Comparison of ENCODE assay signal across 26 cellular contexts in genomic region chr6:169041078-169041477, GRCh38.
DNase-seq lines count a peak whose midpoint lies in the region; ATAC-seq, FAIRE-seq and TF ChIP-seq lines count a peak whose summit lies in the region.
"Had no signal": no experiment of that assay in that cellular context is flagged by ENCODE, and none has a peak within 500 bp of the region (broad histone marks: within the 10 kb centered on the region; RNA-seq: fewer than 3 reads in every experiment).

No MANE protein-coding gene starts in this region.

- H3K36me3 ChIP-seq in kidney (ENCODE audit: control insufficient read depth in 1 of 2, insufficient read depth in 2 of 2, low read length in 2 of 2) (no peaks in the 10 kb centered on the region), MG63 (peaks cover 5% of the 10 kb centered on the region; the same call in 1 of the 2 replicates)
- H3K36me3 ChIP-seq: BE2C, BLaER1 had no signal

- H3K9me3 ChIP-seq in kidney (ENCODE audit: control insufficient read depth in 1 of 2, low read length in 2 of 2) = peaks cover 0 to 11% of the 10 kb centered on the region in 2 donors
- H3K9me3 ChIP-seq in MG63 = peaks cover 17% of the 10 kb centered on the region
- H3K9me3 ChIP-seq: BE2C had no signal

- H3K4me1 Mint-ChIP-seq in osteocyte (ENCODE audit: unreplicated experiment) = peaks cover 39% of the 10 kb centered on the region
- no peaks in the 10 kb centered on the region for H3K4me1 Mint-ChIP-seq in stimulated activated naive CD8-positive, alpha-beta T cell treated with anti-CD3 and anti-CD28 coated beads, Interleukin-15, amount 100 ng/mL, for 72 hours
- H3K4me1 Mint-ChIP-seq: CD14-positive monocyte; CD4-positive, alpha-beta memory T cell; CD4-positive, CD25-positive, alpha-beta regulatory T cell; CD8-positive, alpha-beta memory T cell had no signal

- no peak overlapping the region for H3K4me3 Mint-ChIP-seq in osteocyte (ENCODE audit: unreplicated experiment)
- no peak overlapping the region for H3K4me3 Mint-ChIP-seq in stimulated activated naive CD8-positive, alpha-beta T cell treated with anti-CD3 and anti-CD28 coated beads, Interleukin-15, amount 100 ng/mL, for 72 hours
- H3K4me3 Mint-ChIP-seq: CD14-positive monocyte; CD4-positive, alpha-beta memory T cell; CD4-positive, CD25-positive, alpha-beta regulatory T cell; CD8-positive, alpha-beta memory T cell had no signal

- ATAC-seq in stimulated activated naive CD8-positive, alpha-beta T cell treated with anti-CD3 and anti-CD28 coated beads, Interleukin-15, amount 100 ng/mL, for 72 hours = no peak
- ATAC-seq: GM12878 had no signal

- no peak for TF ChIP-seq CTCF in kidney (IDR thresholded peaks at IDR 0.05; ENCODE audit: borderline replicate concordance, extremely low read depth, insufficient read depth)
- TF ChIP-seq CTCF in osteocyte (IDR thresholded peaks at IDR 0.05) = no peak

- no peak overlapping the region for H3K27ac Mint-ChIP-seq in osteocyte (ENCODE audit: unreplicated experiment)
- no peak overlapping the region for H3K27ac Mint-ChIP-seq in stimulated activated naive CD8-positive, alpha-beta T cell treated with anti-CD3 and anti-CD28 coated beads, Interleukin-15, amount 100 ng/mL, for 72 hours
- H3K27ac Mint-ChIP-seq: CD14-positive monocyte; CD4-positive, alpha-beta memory T cell; CD4-positive, CD25-positive, alpha-beta regulatory T cell; CD8-positive, alpha-beta memory T cell had no signal

- H3K27ac ChIP-seq in kidney (ENCODE audit: low read depth in 2 of 2, low read length in 2 of 2) = no peak overlapping the region
- H3K27ac ChIP-seq: BLaER1 had no signal

- no peak for FAIRE-seq in kidney (lab: Jason Lieb, UNC)
- FAIRE-seq: A204.1, GM12878, GM12892, GM18507 had no signal

- peaks cover 13% of the 10 kb centered on the region for H3K36me3 Mint-ChIP-seq in osteocyte (ENCODE audit: unreplicated experiment)
- H3K36me3 Mint-ChIP-seq: CD14-positive monocyte; CD4-positive, alpha-beta memory T cell; CD4-positive, CD25-positive, alpha-beta regulatory T cell had no signal

- H3K27me3 Mint-ChIP-seq in osteocyte (ENCODE audit: unreplicated experiment) = no peaks in the 10 kb centered on the region
- peaks cover 14% of the 10 kb centered on the region for H3K27me3 Mint-ChIP-seq in stimulated activated naive CD8-positive, alpha-beta T cell treated with anti-CD3 and anti-CD28 coated beads, Interleukin-15, amount 100 ng/mL, for 72 hours
- H3K27me3 Mint-ChIP-seq: CD4-positive, alpha-beta memory T cell had no signal

- DNase-seq in kidney = peak; percentile 36
- DNase-seq in osteocyte (ENCODE audit: extremely low spot score, unreplicated experiment) = peak; percentile 69
- DNase-seq in stimulated activated naive CD8-positive, alpha-beta T cell treated with anti-CD3 and anti-CD28 coated beads, Interleukin-15, amount 100 ng/mL, for 72 hours = no peak
- no peak for DNase-seq in stimulated activated CD4-positive, alpha-beta T cell treated with anti-CD3 and anti-CD28 coated beads, Interleukin-2, amount 100 ng/mL, for 24 hours
- DNase-seq in MG63 = no peak
- DNase-seq: 8988T; ACHN; BE2C; C1 segment of cervical spinal cord; CD4-positive, alpha-beta memory T cell; CD4-positive, CD25-positive, alpha-beta regulatory T cell; CD8-positive, alpha-beta memory T cell; COR-L47; DMS 273 treated with DMSO at 0.1 percent for 48 hours; DMS153; DMS53; DMS79; DND-41; EL; GDM1 had no signal

- no peaks in the 10 kb centered on the region for H3K27me3 ChIP-seq in MG63
- H3K27me3 ChIP-seq: BE2C, BLaER1 had no signal

- peaks cover 9% of the 10 kb centered on the region for H3K9me3 Mint-ChIP-seq in osteocyte (ENCODE audit: unreplicated experiment)
- H3K9me3 Mint-ChIP-seq in stimulated activated naive CD8-positive, alpha-beta T cell treated with anti-CD3 and anti-CD28 coated beads, Interleukin-15, amount 100 ng/mL, for 72 hours = peaks cover 7 to 16% of the 10 kb centered on the region in 2 donors

- no peaks in the 10 kb centered on the region for H3K4me1 ChIP-seq in kidney (ENCODE audit: control insufficient read depth in 1 of 2, insufficient read depth in 1 of 2, low read depth in 1 of 2, low read length in 2 of 2)
- H3K4me1 ChIP-seq: BE2C had no signal

- H3K9ac ChIP-seq in kidney (ENCODE audit: low read length in 2 of 2) = no peak overlapping the region
- H3K9ac ChIP-seq: BLaER1 had no signal

- H3K4me3 ChIP-seq in kidney (ENCODE audit: low read length in 2 of 2) (no peak overlapping the region), MG63 (no peak overlapping the region)
- H3K4me3 ChIP-seq: BLaER1, GM12878 had no signal

- intact Hi-C loops in kidney (cut with DNase I) = no loop called here

Comparison
In these comparisons a context has a peak if more than half of its experiments do, and no peak if none do; other contexts are left out.
1. DNase-seq: peak in kidney (single experiment) and osteocyte (single experiment); none in stimulated activated naive CD8-positive, alpha-beta T cell treated with anti-CD3 and anti-CD28 coated beads, Interleukin-15, amount 100 ng/mL, for 72 hours (0 of 2), stimulated activated CD4-positive, alpha-beta T cell treated with anti-CD3 and anti-CD28 coated beads, Interleukin-2, amount 100 ng/mL, for 24 hours (0 of 2) and MG63 (single experiment).